Comparison of ENCODE assay signal across 8 cellular contexts in the genomic region with DNA sequence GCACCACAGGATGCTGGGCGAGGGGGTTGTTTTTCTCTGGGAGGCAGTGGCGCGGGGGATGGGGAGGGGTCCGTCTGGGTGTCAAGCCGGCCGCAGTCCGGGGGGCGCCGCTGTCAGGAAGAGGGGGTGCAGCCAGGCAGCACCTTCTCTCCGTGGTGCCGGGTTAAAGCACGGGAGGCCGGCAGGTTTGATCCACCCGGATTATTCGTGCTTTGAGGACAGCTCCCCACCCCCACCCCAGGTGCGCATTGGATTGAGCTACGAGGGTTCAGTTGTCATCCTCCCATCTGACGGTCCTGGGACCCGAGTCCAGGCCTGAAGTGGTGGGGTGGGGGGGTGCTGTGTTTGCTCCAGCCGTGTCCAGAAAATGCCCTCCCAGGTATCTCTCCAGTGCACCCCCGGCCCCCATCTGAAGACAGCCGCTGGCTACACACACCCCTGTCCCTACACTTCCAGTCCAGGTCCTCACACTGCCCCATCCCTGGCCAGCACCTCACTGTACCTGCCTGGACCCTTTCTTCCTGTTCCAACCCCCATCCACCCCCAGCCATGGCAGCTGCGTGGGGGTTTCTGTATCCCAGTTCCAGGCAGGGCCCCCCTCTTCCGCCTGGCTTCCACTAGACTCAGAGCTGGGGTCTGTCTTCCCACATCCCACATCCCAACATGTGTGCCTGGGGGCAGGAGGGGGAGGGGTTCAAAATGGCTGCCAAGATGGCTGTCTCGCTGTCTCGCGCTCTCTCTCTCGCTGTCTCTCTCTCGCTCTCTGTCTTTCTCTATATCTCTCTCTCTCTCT.
A peak's percentile ranks its signal among the peaks of the same experiment; 100 is the strongest.
DNase-seq lines count a peak whose midpoint lies in the region; FAIRE-seq and TF ChIP-seq lines count a peak whose summit lies in the region.
"Not testable (repeated sequence)": the region's sequence is repeated elsewhere in the genome, so short reads cannot be mapped to it uniquely, and the experiment has no call there.

No MANE protein-coding gene starts in this region.

- TF ChIP-seq CTCF in astrocyte (IDR thresholded peaks at IDR 0.05; ENCODE audit: insufficient read depth, low read depth, low read length); osteocyte (IDR thresholded peaks at IDR 0.05): not testable (repeated sequence)

- H3K9me3 Mint-ChIP-seq in T-helper 1 cell treated with Interleukin-12 subunit alpha and Interleukin-12 subunit beta and Interleukin-4 antibody, amounts not matched to agents 30 μg/mL and 1 μg/mL, for 36 hours; astrocyte (ENCODE audit: unreplicated experiment); osteocyte (ENCODE audit: unreplicated experiment): not testable (repeated sequence)

- H3K79me2 ChIP-seq in astrocyte (ENCODE audit: insufficient read depth, low read length): peaks cover 47% of the 10 kb centered on the region

- peak overlapping the region; percentile 92 for H3K4me3 Mint-ChIP-seq in T-helper 1 cell treated with Interleukin-12 subunit alpha and Interleukin-12 subunit beta and Interleukin-4 antibody, amounts not matched to agents 30 μg/mL and 1 μg/mL, for 36 hours
- H3K4me3 Mint-ChIP-seq in astrocyte (ENCODE audit: unreplicated experiment) (peak overlapping the region; percentile 97), osteocyte (ENCODE audit: unreplicated experiment) (peak overlapping the region; percentile 83)

- not testable (repeated sequence) for H3K4me1 ChIP-seq in astrocyte (ENCODE audit: insufficient read depth, low read length); esophagus (ENCODE audit: control insufficient read depth in 2 of 2, insufficient read depth in 2 of 2, low read length in 1 of 2); thymus (ENCODE audit: control insufficient read depth, insufficient read depth, low read length)

- H3K9me3 ChIP-seq in KOPT-K1 (ENCODE audit: insufficient read depth, low read length, poor library complexity, severe bottlenecking); astrocyte (ENCODE audit: insufficient read depth, low read depth, low read length); esophagus (ENCODE audit: control insufficient read depth in 2 of 2, insufficient read depth in 1 of 2, low read depth in 1 of 2, low read length in 1 of 2); thymus (ENCODE audit: control insufficient read depth): not testable (repeated sequence)

- peaks cover 40% of the 10 kb centered on the region for H4K20me1 ChIP-seq in astrocyte (ENCODE audit: insufficient read depth, low read length)

- 16 to 22% methylated on average over 27 to 29 of the region's 29 CpGs for WGBS in esophagus, 2 donors
- WGBS in thymus: 29% methylated on average over 29 of the region's 29 CpGs

- DNase-seq in COLO668 (lab: John Stamatoyannopoulos, UW; ENCODE audit: unreplicated experiment): peak; percentile 18
- DNase-seq in astrocyte (ENCODE audit: low read depth); osteocyte (ENCODE audit: extremely low spot score, unreplicated experiment): not testable (repeated sequence)

- peak overlapping the region; percentile 54 for H3K4me3 ChIP-seq in astrocyte (ENCODE audit: insufficient read depth, low read depth, low read length)
- peak overlapping the region; percentile 71 to 74 for H3K4me3 ChIP-seq in esophagus (ENCODE audit: low read depth in 1 of 2, low read length in 2 of 2)
- H3K4me3 ChIP-seq in thymus (ENCODE audit: low read length): peak overlapping the region; percentile 69

- H3K27me3 ChIP-seq in astrocyte (ENCODE audit: insufficient read depth, low read length); esophagus (ENCODE audit: control insufficient read depth in 1 of 2, insufficient read depth in 2 of 2, low read length in 2 of 2); layer of hippocampus (ENCODE audit: control insufficient read depth, insufficient read depth, low read length); thymus (ENCODE audit: control insufficient read depth, insufficient read depth): not testable (repeated sequence)

- H3K9ac ChIP-seq in astrocyte (ENCODE audit: low read length): peak overlapping the region; percentile 38

- FAIRE-seq in astrocyte (lab: Jason Lieb, UNC): not testable (repeated sequence)

- not testable (repeated sequence) for H3K36me3 ChIP-seq in KOPT-K1 (ENCODE audit: insufficient read depth, low read length); astrocyte (ENCODE audit: insufficient read depth, low read length); esophagus (ENCODE audit: control insufficient read depth in 2 of 2, insufficient read depth in 2 of 2, low read length in 1 of 2); thymus (ENCODE audit: control insufficient read depth, insufficient read depth)

- peaks cover 27% of the 10 kb centered on the region for H3K4me1 Mint-ChIP-seq in T-helper 1 cell treated with Interleukin-12 subunit alpha and Interleukin-12 subunit beta and Interleukin-4 antibody, amounts not matched to agents 30 μg/mL and 1 μg/mL, for 36 hours (ENCODE audit: low read depth)
- not testable (repeated sequence) for H3K4me1 Mint-ChIP-seq in astrocyte (ENCODE audit: low read depth, unreplicated experiment)
- H3K4me1 Mint-ChIP-seq in osteocyte (ENCODE audit: unreplicated experiment): peaks cover 35% of the 10 kb centered on the region

- peak overlapping the region; percentile 82 for H3K4me2 ChIP-seq in astrocyte (ENCODE audit: low read length)

- H3K27me3 Mint-ChIP-seq in T-helper 1 cell treated with Interleukin-12 subunit alpha and Interleukin-12 subunit beta and Interleukin-4 antibody, amounts not matched to agents 30 μg/mL and 1 μg/mL, for 36 hours (ENCODE audit: low read depth): peaks cover 54% of the 10 kb centered on the region
- not testable (repeated sequence) for H3K27me3 Mint-ChIP-seq in astrocyte (ENCODE audit: low read depth, unreplicated experiment); osteocyte (ENCODE audit: unreplicated experiment)

- H3K36me3 Mint-ChIP-seq in T-helper 1 cell treated with Interleukin-12 subunit alpha and Interleukin-12 subunit beta and Interleukin-4 antibody, amounts not matched to agents 30 μg/mL and 1 μg/mL, for 36 hours (ENCODE audit: low read depth); astrocyte (ENCODE audit: low read depth, unreplicated experiment); osteocyte (ENCODE audit: unreplicated experiment): not testable (repeated sequence)

- peak overlapping the region; percentile 88 for H3K27ac Mint-ChIP-seq in T-helper 1 cell treated with Interleukin-12 subunit alpha and Interleukin-12 subunit beta and Interleukin-4 antibody, amounts not matched to agents 30 μg/mL and 1 μg/mL, for 36 hours
- H3K27ac Mint-ChIP-seq in astrocyte (ENCODE audit: unreplicated experiment): peak overlapping the region; percentile 44
- peak overlapping the region; percentile 74 for H3K27ac Mint-ChIP-seq in osteocyte (ENCODE audit: unreplicated experiment)

- H2AFZ ChIP-seq in astrocyte (ENCODE audit: low read depth, low read length): not testable (repeated sequence)

- H3K27ac ChIP-seq in KOPT-K1 (ENCODE audit: low read depth, low read length, poor library complexity, severe bottlenecking) (peak overlapping the region; percentile 91), layer of hippocampus (ENCODE audit: low read depth, low read length) (peak overlapping the region; percentile 30)
- H3K27ac ChIP-seq in astrocyte (ENCODE audit: low read depth, low read length); esophagus (ENCODE audit: low read depth in 2 of 2, low read length in 1 of 2); thymus (ENCODE audit: low read depth): not testable (repeated sequence)
